Comparison of ENCODE assay signal across 38 cellular contexts in genomic region chr11:63406458-63406857, GRCh38. TPM values are rescaled to one million over a fixed set of nuclear protein-coding genes. Genes with fewer than 3 reads are reported as not detected.
"Had no signal": no experiment of that assay in that cellular context is flagged by ENCODE, and none has a peak within 500 bp of the region (broad histone marks: within the 10 kb centered on the region; RNA-seq: fewer than 3 reads in every experiment).

No MANE protein-coding gene starts in this region.

- H3K4me3 ChIP-seq: MG63 had no signal

- DNase-seq: Karpas-422, Kasumi-1, MG63, MM.1S, MV-4-11, NCI-H1048, NCI-H1092, NCI-H1092 treated with DMSO at 0.1 percent for 48 hours, NCI-H1105, NCI-H1105 treated with DMSO at 0.1 percent for 48 hours, NCI-H1417, NCI-H1417 treated with DMSO at 0.1 percent for 48 hours, NCI-H1436, NCI-H1436 treated with DMSO at 0.1 percent for 48 hours, NCI-H146, NCI-H1694, NCI-H1694 treated with DMSO at 0.1 percent for 48 hours, NCI-H187, NCI-H187 treated with DMSO at 0.1 percent for 48 hours, NCI-H1930, NCI-H2029, NCI-H2029 treated with DMSO at 0.1 percent for 48 hours, NCI-H2081, NCI-H2081 treated with DMSO at 0.1 percent for 48 hours, NCI-H2107, NCI-H2171, NCI-H2171 treated with DMSO at 0.1 percent for 48 hours, NCI-H226, NCI-H345, NCI-H446, NCI-H446 treated with DMSO at 0.1 percent for 48 hours, NCI-H510A, NCI-H510A treated with DMSO at 0.1 percent for 48 hours, NCI-H524 had no signal

- H3K36me3 ChIP-seq: MG63 had no signal

- H3K9me3 ChIP-seq: MG63 had no signal

RNA-seq across cellular contexts. Expression of gene SLC22A9, which starts 36.9 kb away (rescaled TPM):
- total RNA-seq: LHCN-M2, M059J, MCF 10A, NCI-H460 had no signal
